Comparison of ENCODE assay signal across 22 cellular contexts in genomic region chr19:13139633-13140311, GRCh38. TPM values are rescaled to one million over a fixed set of nuclear protein-coding genes. Genes with fewer than 3 reads are reported as not detected.
DNase-seq lines count a peak whose midpoint lies in the region; ATAC-seq, FAIRE-seq and TF ChIP-seq lines count a peak whose summit lies in the region.
"Had no signal": no experiment of that assay in that cellular context is flagged by ENCODE, and none has a peak within 500 bp of the region (broad histone marks: within the 10 kb centered on the region; RNA-seq: fewer than 3 reads in every experiment).

No MANE protein-coding gene starts in this region.

- peaks cover 8% of the 10 kb centered on the region for H3F3A ChIP-seq in PC-3 (ENCODE audit: low read length, unreplicated experiment)

- BruUV-seq in HepG2 (replicated peaks; lab: Mats Ljungman, UMichigan) (TSS peak; percentile 51), PC-3 (replicated peaks; lab: Mats Ljungman, UMichigan) (TSS peak; percentile 26), mammary epithelial cell (replicated peaks; lab: Mats Ljungman, UMichigan) (TSS peak; percentile 24)

- H3K9ac ChIP-seq in HepG2 (ENCODE audit: insufficient read depth, low read depth, low read length) = no peak overlapping the region
- H3K9ac ChIP-seq in PC-3 (ENCODE audit: low read length) = no peak overlapping the region
- H3K9ac ChIP-seq in mammary epithelial cell (ENCODE audit: insufficient read depth, low read length) = no peak overlapping the region

- H2AFZ ChIP-seq in HepG2 (ENCODE audit: low read length) (no peak overlapping the region), PC-3 (ENCODE audit: low read length) (no peak overlapping the region), mammary epithelial cell (ENCODE audit: low read depth, low read length) (no peak overlapping the region)

- no peak overlapping the region for H3K4me2 ChIP-seq in HepG2 (ENCODE audit: low read depth, low read length)
- no peak overlapping the region for H3K4me2 ChIP-seq in PC-3 (ENCODE audit: low read length)
- no peak overlapping the region for H3K4me2 ChIP-seq in mammary epithelial cell (ENCODE audit: insufficient read depth, low read depth, low read length)

- H3K4me3 Mint-ChIP-seq in stimulated activated memory B cell treated with anti-CD40 and anti-IgM and Interleukin-4, amounts not matched to agents 10 μg/mL and 1 μg/mL and 100 μg/mL, for 72 hours = no peak overlapping the region
- H3K4me3 Mint-ChIP-seq: natural killer cell; stimulated activated naive CD8-positive, alpha-beta T cell treated with anti-CD3 and anti-CD28 coated beads, Interleukin-15, Interleukin-2, amounts not matched to agents 100 ng/mL and 50 ng/mL, for 24 hours had no signal

- H3K4me1 Mint-ChIP-seq in stimulated activated memory B cell treated with anti-CD40 and anti-IgM and Interleukin-4, amounts not matched to agents 10 μg/mL and 1 μg/mL and 100 μg/mL, for 72 hours = no peaks in the 10 kb centered on the region
- H3K4me1 Mint-ChIP-seq: natural killer cell had no signal

- POLR2A ChIA-PET in HepG2 (lab: Yijun Ruan, JAX) = no interaction called here
- POLR2A ChIA-PET in PC-3 (lab: Charles Lee; ENCODE audit: unreplicated experiment) = no interaction called here

- no peaks in the 10 kb centered on the region for H3K9me3 ChIP-seq in HepG2 (ENCODE audit: low read length)
- no peaks in the 10 kb centered on the region for H3K9me3 ChIP-seq in right lobe of liver
- no peaks in the 10 kb centered on the region for H3K9me3 ChIP-seq in PC-3 (ENCODE audit: low read length)
- no peaks in the 10 kb centered on the region for H3K9me3 ChIP-seq in mammary epithelial cell (replicated peaks; ENCODE audit: insufficient read depth, low read length)
- H3K9me3 ChIP-seq: heart right ventricle, prostate gland, tibial nerve had no signal

- H3K4me3 ChIP-seq in HepG2 (replicated peaks in 1 of 3; ENCODE audit: insufficient read depth in 1 of 3, low read depth in 2 of 3, low read length in 3 of 3) (no peak overlapping the region), right lobe of liver (no peak overlapping the region), PC-3 (ENCODE audit: low read length) (no peak overlapping the region), mammary epithelial cell (replicated peaks in 1 of 3; ENCODE audit: insufficient read depth in 1 of 3, low read depth in 2 of 3, low read length in 3 of 3) (no peak overlapping the region)
- H3K4me3 ChIP-seq: heart right ventricle, prostate gland, skin epidermis, tibial nerve had no signal

- H3K4me1 ChIP-seq in HepG2 (ENCODE audit: insufficient read depth, low read length) (peaks cover 9% of the 10 kb centered on the region), right lobe of liver (no peaks in the 10 kb centered on the region), PC-3 (ENCODE audit: insufficient read depth, low read length) (peaks cover 23% of the 10 kb centered on the region), mammary epithelial cell (ENCODE audit: insufficient read depth, low read length) (peaks cover 5% of the 10 kb centered on the region)
- H3K4me1 ChIP-seq: prostate gland had no signal

- dilution Hi-C loops in mammary epithelial cell (cut with HindIII; ENCODE audit: low sequenced_read_pairs) = no loop called here

- ATAC-seq in HepG2 (no peak), right lobe of liver (no peak), PC-3 (no peak), GM18511 (IDR thresholded peaks at IDR 0.05; ENCODE audit: unreplicated experiment) (no peak)
- no peak for ATAC-seq in stimulated activated memory B cell treated with anti-CD40 and anti-IgM and Interleukin-4, amounts not matched to agents 10 μg/mL and 1 μg/mL and 100 μg/mL, for 72 hours
- ATAC-seq: heart right ventricle, natural killer cell had no signal

- H3K36me3 Mint-ChIP-seq in stimulated activated memory B cell treated with anti-CD40 and anti-IgM and Interleukin-4, amounts not matched to agents 10 μg/mL and 1 μg/mL and 100 μg/mL, for 72 hours = peaks cover 32% of the 10 kb centered on the region
- H3K36me3 Mint-ChIP-seq: natural killer cell had no signal

- intact Hi-C loops in HepG2 (cut with micrococcal nuclease; ENCODE audit: unreplicated experiment) (no loop called here), right lobe of liver (cut with DNase I) (no loop called here), PC-3 (cut with micrococcal nuclease) (no loop called here), mammary epithelial cell (cut with micrococcal nuclease) (no loop called here)

- H3K9me2 ChIP-seq in PC-3 (replicated peaks; ENCODE audit: low read length) = no peaks in the 10 kb centered on the region

- H3K27me3 Mint-ChIP-seq in stimulated activated memory B cell treated with anti-CD40 and anti-IgM and Interleukin-4, amounts not matched to agents 10 μg/mL and 1 μg/mL and 100 μg/mL, for 72 hours = no peaks in the 10 kb centered on the region
- H3K27me3 Mint-ChIP-seq: stimulated activated naive CD8-positive, alpha-beta T cell treated with anti-CD3 and anti-CD28 coated beads, Interleukin-15, Interleukin-2, amounts not matched to agents 100 ng/mL and 50 ng/mL, for 24 hours had no signal

- CTCF ChIA-PET in HepG2 (lab: Yijun Ruan, JAX; ENCODE audit: low intra/inter-chr PET ratio, low total read pairs) = no interaction called here
- CTCF ChIA-PET in PC-3 (lab: Charles Lee) = no interaction called here
- CTCF ChIA-PET in mammary epithelial cell (lab: Charles Lee; ENCODE audit: low non-redundant PET) = no interaction called here

- H3K27me3 ChIP-seq in HepG2 (ENCODE audit: control insufficient read depth in 1 of 2, insufficient read depth in 2 of 2, low read length in 2 of 2) = no peaks in the 10 kb centered on the region
- no peaks in the 10 kb centered on the region for H3K27me3 ChIP-seq in right lobe of liver
- H3K27me3 ChIP-seq in PC-3 (ENCODE audit: low read length) = no peaks in the 10 kb centered on the region
- no peaks in the 10 kb centered on the region for H3K27me3 ChIP-seq in mammary epithelial cell (ENCODE audit: insufficient read depth, low read length)
- H3K27me3 ChIP-seq: heart right ventricle, tibial nerve had no signal

- H3K36me3 ChIP-seq in HepG2 (replicated peaks in 1 of 2; ENCODE audit: control insufficient read depth in 1 of 2, insufficient read depth in 2 of 2, low read length in 2 of 2) = peaks cover 27 to 51% of the 10 kb centered on the region in 2 experiments; a peak in 4 of 5 replicates
- peaks cover 0 to 31% (median 7%) of the 10 kb centered on the region in 4 donors for H3K36me3 ChIP-seq in right lobe of liver
- peaks cover 49% of the 10 kb centered on the region; the same call in 1 of the 2 replicates for H3K36me3 ChIP-seq in PC-3 (ENCODE audit: low read depth, low read length)
- H3K36me3 ChIP-seq in mammary epithelial cell (ENCODE audit: insufficient read depth, low read length) = peaks cover 13% of the 10 kb centered on the region
- H3K36me3 ChIP-seq: prostate gland had no signal

- H3K27ac ChIP-seq in HepG2 (ENCODE audit: extremely low read length, insufficient read depth, low read length) (no peak overlapping the region), right lobe of liver (no peak overlapping the region), PC-3 (ENCODE audit: low read length) (no peak overlapping the region), mammary epithelial cell (ENCODE audit: insufficient read depth, low read depth, low read length) (no peak overlapping the region)
- H3K27ac ChIP-seq: prostate gland, tibial nerve had no signal

- no peak for FAIRE-seq in HepG2 (lab: Jason Lieb, UNC)
- FAIRE-seq in frontal cortex (lab: Jason Lieb, UNC) = no peak
- FAIRE-seq: colon, endometrium had no signal

- H3K79me2 ChIP-seq in HepG2 (ENCODE audit: insufficient read depth, low read length) = no peaks in the 10 kb centered on the region
- peaks cover 6% of the 10 kb centered on the region for H3K79me2 ChIP-seq in PC-3 (ENCODE audit: low read length)
- peaks cover 16% of the 10 kb centered on the region for H3K79me2 ChIP-seq in mammary epithelial cell (ENCODE audit: insufficient read depth, low read length)

- no peak for TF ChIP-seq RAD21 in HepG2 (CRISPR knock-in tag; IDR thresholded peaks at IDR 0.05)

- in situ Hi-C loops in HepG2 (cut with HindIII; ENCODE audit: extremely low pct_ligation_motif_present, low pct_unique_long_range_greater_than_20kb) = no loop called here
- in situ Hi-C loops in mammary epithelial cell (cut with MboI; ENCODE audit: low sequenced_read_pairs in 2 of 2) = no loop called here

- 85% methylated on average over 7 of the region's 11 CpGs for WGBS in HepG2 (ENCODE audit: low lambda C conversion rate)
- WGBS in right lobe of liver (ENCODE audit: insufficient coverage, low coverage, low lambda C conversion rate, missing lambda C conversion rate) = 48% methylated on average over 4 of the region's 11 CpGs
- WGBS in mammary epithelial cell (ENCODE audit: low coverage, missing lambda C conversion rate) = 100% methylated on average over 2 of the region's 11 CpGs

- TF ChIP-seq EP300 in HepG2 (IDR thresholded peaks at IDR 0.05; ENCODE audit: low read depth in 2 of 2, low read length in 2 of 2) (no peak), HepG2 (CRISPR knock-in tag; IDR thresholded peaks at IDR 0.05; ENCODE audit: borderline replicate concordance) (no peak)

- no peak for TF ChIP-seq CTCF in HepG2 (CRISPR knock-in tag; IDR thresholded peaks at IDR 0.05)
- no peak for TF ChIP-seq CTCF in right lobe of liver (IDR thresholded peaks at IDR 0.05)
- TF ChIP-seq CTCF in PC-3 (conservative IDR thresholded peaks at IDR 0.05; ENCODE audit: low read depth, low read length) = no peak
- TF ChIP-seq CTCF in mammary epithelial cell (conservative IDR thresholded peaks at IDR 0.05 in 1 of 2, IDR thresholded peaks at IDR 0.05 in 1 of 2; ENCODE audit: extremely low read depth in 1 of 2, insufficient read depth in 1 of 2, low read depth in 1 of 2, low read length in 2 of 2) = no peak

- no peaks in the 10 kb centered on the region for H3K9me3 Mint-ChIP-seq in stimulated activated memory B cell treated with anti-CD40 and anti-IgM and Interleukin-4, amounts not matched to agents 10 μg/mL and 1 μg/mL and 100 μg/mL, for 72 hours
- H3K9me3 Mint-ChIP-seq: natural killer cell; stimulated activated naive CD8-positive, alpha-beta T cell treated with anti-CD3 and anti-CD28 coated beads, Interleukin-15, Interleukin-2, amounts not matched to agents 100 ng/mL and 50 ng/mL, for 24 hours had no signal

- no peak for TF ChIP-seq POLR2A in HepG2 (IDR thresholded peaks at IDR 0.05; ENCODE audit: insufficient read depth in 1 of 2, low read depth in 2 of 2, low read length in 2 of 2)
- TF ChIP-seq POLR2A in right lobe of liver (IDR thresholded peaks at IDR 0.05) = no peak

- H4K20me1 ChIP-seq in HepG2 (ENCODE audit: insufficient read depth, low read length) (no peaks in the 10 kb centered on the region), PC-3 (ENCODE audit: low read length) (no peaks in the 10 kb centered on the region), mammary epithelial cell (ENCODE audit: insufficient read depth, low read length) (peaks cover 3% of the 10 kb centered on the region)

- no peak for DNase-seq in HepG2 (ENCODE audit: low spot score)
- no peak for DNase-seq in right lobe of liver
- no peak for DNase-seq in PC-3
- no peak for DNase-seq in mammary epithelial cell
- no peak for DNase-seq in frontal cortex (ENCODE audit: low spot score in 2 of 2)
- no peak for DNase-seq in AG08395 (ENCODE audit: low spot score)
- DNase-seq: activated naive CD4-positive, alpha-beta T cell treated with anti-CD3 and anti-CD28 coated beads, Interleukin-2, amount 50 U/mL, for 16 hours; activated T-cell treated with anti-CD3 and anti-CD28 coated beads, Interleukin-2, amount 50 U/mL, for 1 hour; heart right ventricle; natural killer cell; NCI-H1417 treated with DMSO at 0.1 percent for 48 hours; NCI-H524; stimulated activated CD4-positive, alpha-beta T cell treated with anti-CD3 and anti-CD28 coated beads, Interleukin-2, amount 100 ng/mL, for 24 hours; SW 1271 had no signal

- H3K27ac Mint-ChIP-seq in stimulated activated memory B cell treated with anti-CD40 and anti-IgM and Interleukin-4, amounts not matched to agents 10 μg/mL and 1 μg/mL and 100 μg/mL, for 72 hours = no peak overlapping the region
- H3K27ac Mint-ChIP-seq: natural killer cell; stimulated activated naive CD8-positive, alpha-beta T cell treated with anti-CD3 and anti-CD28 coated beads, Interleukin-15, Interleukin-2, amounts not matched to agents 100 ng/mL and 50 ng/mL, for 24 hours had no signal

RNA-seq across cellular contexts. Expression of gene STX10, which starts 10.4 kb away (rescaled TPM):
- 36.8 and 47.9 TPM in 2 replicates for total RNA-seq in HepG2 (2016; rRNA removed; fragmentation: Illumina TruSeq; extraction: Trizol)
- 56.0 and 67.5 TPM in 2 replicates for total RNA-seq in HepG2 (2016; cell fraction: cytosol; rRNA removed; fragmentation: Illumina TruSeq; extraction: Trizol; ENCODE audit: low read depth)
- total RNA-seq in HepG2 (2016; cell fraction: insoluble cytoplasmic fraction; rRNA removed; fragmentation: Illumina TruSeq; extraction: Trizol) = 33.4 and 50.3 TPM in 2 replicates
- total RNA-seq in HepG2 (2016; cell fraction: membrane; rRNA removed; fragmentation: Illumina TruSeq; extraction: Trizol) = 78.5 and 90.1 TPM in 2 replicates
- total RNA-seq in HepG2 (2016; cell fraction: nucleus; rRNA removed; fragmentation: Illumina TruSeq; extraction: Trizol) = 27.2 and 35.2 TPM in 2 replicates
- 66.4 and 85.5 TPM in 2 replicates for polyA plus RNA-seq in HepG2 (2011; rRNA removed)
- 58.0 and 78.9 TPM in 2 replicates for polyA plus RNA-seq in HepG2 (2011; cell fraction: cytosol; rRNA removed)
- 198 and 219 TPM in 2 replicates for polyA plus RNA-seq in HepG2 (2011; cell fraction: nucleus; rRNA removed)
- polyA plus RNA-seq in HepG2 (2012) = 28.8 and 43.3 TPM in 2 replicates
- polyA plus RNA-seq in HepG2 (2016; cell fraction: cytosol; fragmentation: Illumina TruSeq; extraction: Trizol; ENCODE audit: low read depth) = 79.7 and 89.7 TPM in 2 replicates
- polyA plus RNA-seq in HepG2 (2016; cell fraction: insoluble cytoplasmic fraction; fragmentation: Illumina TruSeq; extraction: Trizol; ENCODE audit: low read depth) = 39.4 and 44.9 TPM in 2 replicates
- polyA plus RNA-seq in HepG2 (2016; cell fraction: membrane; fragmentation: Illumina TruSeq; extraction: Trizol; ENCODE audit: low read depth) = 85.7 and 88.6 TPM in 2 replicates
- 76.5 and 85.3 TPM in 2 replicates for polyA plus RNA-seq in HepG2 (2016; cell fraction: nucleus; fragmentation: Illumina TruSeq; extraction: Trizol; ENCODE audit: insufficient read depth, low read depth)
- polyA minus RNA-seq in HepG2 (2011; rRNA and poly(A)+ RNA removed; ENCODE audit: low replicate concordance) = 37.6 and 153 TPM in 2 replicates
- polyA minus RNA-seq in HepG2 (2011; cell fraction: cytosol; rRNA and poly(A)+ RNA removed) = 11.9 and 14.2 TPM in 2 replicates
- polyA minus RNA-seq in HepG2 (2011; cell fraction: nucleus; rRNA and poly(A)+ RNA removed) = 10.3 and 12.1 TPM in 2 replicates
- total RNA-seq in right lobe of liver = 10 to 100 TPM; 18.2 to 41.5 (median 23.4) TPM
- total RNA-seq in PC-3 (2014; rRNA removed) = 179 and 243 TPM in 2 replicates
- 10 to 100 TPM; 33.7 to 48.0 TPM for total RNA-seq in mammary epithelial cell
- 67.4 TPM for polyA plus RNA-seq in mammary epithelial cell
- polyA minus RNA-seq in mammary epithelial cell = 102 TPM
- total RNA-seq in frontal cortex = 18.3 TPM

RNA-seq across cellular contexts. Expression of gene IER2, which starts 10.4 kb away (rescaled TPM):
- 10.0 and 14.3 TPM in 2 replicates for total RNA-seq in HepG2 (2016; rRNA removed; fragmentation: Illumina TruSeq; extraction: Trizol)
- total RNA-seq in HepG2 (2016; cell fraction: cytosol; rRNA removed; fragmentation: Illumina TruSeq; extraction: Trizol; ENCODE audit: low read depth) = 5.0 and 5.9 TPM in 2 replicates
- total RNA-seq in HepG2 (2016; cell fraction: insoluble cytoplasmic fraction; rRNA removed; fragmentation: Illumina TruSeq; extraction: Trizol) = 8.1 and 16.1 TPM in 2 replicates
- 10.0 and 11.1 TPM in 2 replicates for total RNA-seq in HepG2 (2016; cell fraction: membrane; rRNA removed; fragmentation: Illumina TruSeq; extraction: Trizol)
- total RNA-seq in HepG2 (2016; cell fraction: nucleus; rRNA removed; fragmentation: Illumina TruSeq; extraction: Trizol) = 12.6 and 13.6 TPM in 2 replicates
- 10.1 and 12.9 TPM in 2 replicates for polyA plus RNA-seq in HepG2 (2011; rRNA removed)
- 14.4 and 15.3 TPM in 2 replicates for polyA plus RNA-seq in HepG2 (2011; cell fraction: cytosol; rRNA removed)
- polyA plus RNA-seq in HepG2 (2011; cell fraction: nucleus; rRNA removed) = 84.6 and 97.2 TPM in 2 replicates
- 20.1 and 25.8 TPM in 2 replicates for polyA plus RNA-seq in HepG2 (2012)
- 5.5 and 5.8 TPM in 2 replicates for polyA plus RNA-seq in HepG2 (2016; cell fraction: cytosol; fragmentation: Illumina TruSeq; extraction: Trizol; ENCODE audit: low read depth)
- polyA plus RNA-seq in HepG2 (2016; cell fraction: insoluble cytoplasmic fraction; fragmentation: Illumina TruSeq; extraction: Trizol; ENCODE audit: low read depth) = 17.5 and 22.6 TPM in 2 replicates
- polyA plus RNA-seq in HepG2 (2016; cell fraction: membrane; fragmentation: Illumina TruSeq; extraction: Trizol; ENCODE audit: low read depth) = 9.7 and 9.8 TPM in 2 replicates
- polyA plus RNA-seq in HepG2 (2016; cell fraction: nucleus; fragmentation: Illumina TruSeq; extraction: Trizol; ENCODE audit: insufficient read depth, low read depth) = 39.1 and 40.8 TPM in 2 replicates
- polyA minus RNA-seq in HepG2 (2011; rRNA and poly(A)+ RNA removed; ENCODE audit: low replicate concordance) = 8.1 and 9.7 TPM in 2 replicates
- polyA minus RNA-seq in HepG2 (2011; cell fraction: cytosol; rRNA and poly(A)+ RNA removed) = 7.0 and 7.3 TPM in 2 replicates
- 9.7 and 9.9 TPM in 2 replicates for polyA minus RNA-seq in HepG2 (2011; cell fraction: nucleus; rRNA and poly(A)+ RNA removed)
- 10 to 100 TPM; 19.1 to 86.6 (median 23.8) TPM for total RNA-seq in right lobe of liver
- 155 and 191 TPM in 2 replicates for total RNA-seq in PC-3 (2014; rRNA removed)
- 100 to 1,000 TPM in 1 of 2 donors, 10 to 100 TPM in 1; 16.2 to 108 TPM for total RNA-seq in mammary epithelial cell
- polyA plus RNA-seq in mammary epithelial cell = 42.1 TPM
- polyA minus RNA-seq in mammary epithelial cell = 25.5 TPM
- total RNA-seq in frontal cortex = 9.0 TPM

RNA-seq across cellular contexts. Expression of gene NACC1, which starts 21.7 kb away (rescaled TPM):
- total RNA-seq in HepG2 (2016; rRNA removed; fragmentation: Illumina TruSeq; extraction: Trizol) (31.8 and 46.7 TPM in 2 replicates), right lobe of liver (10 to 100 TPM; 19.2 to 30.3 (median 26.4) TPM), PC-3 (2014; rRNA removed) (266 and 337 TPM in 2 replicates), mammary epithelial cell (100 to 1,000 TPM in 1 of 2 donors, 10 to 100 TPM in 1; 76.2 to 106 TPM), frontal cortex (16.3 TPM)
- 6.8 and 8.2 TPM in 2 replicates for total RNA-seq in HepG2 (2016; cell fraction: cytosol; rRNA removed; fragmentation: Illumina TruSeq; extraction: Trizol; ENCODE audit: low read depth)
- total RNA-seq in HepG2 (2016; cell fraction: insoluble cytoplasmic fraction; rRNA removed; fragmentation: Illumina TruSeq; extraction: Trizol) = 29.7 and 42.3 TPM in 2 replicates
- 37.1 and 38.6 TPM in 2 replicates for total RNA-seq in HepG2 (2016; cell fraction: membrane; rRNA removed; fragmentation: Illumina TruSeq; extraction: Trizol)
- 21.0 and 21.3 TPM in 2 replicates for total RNA-seq in HepG2 (2016; cell fraction: nucleus; rRNA removed; fragmentation: Illumina TruSeq; extraction: Trizol)
- polyA plus RNA-seq in HepG2 (2011; rRNA removed) (42.3 and 55.2 TPM in 2 replicates), mammary epithelial cell (90.9 TPM)
- polyA plus RNA-seq in HepG2 (2011; cell fraction: cytosol; rRNA removed) = 33.3 and 62.6 TPM in 2 replicates
- polyA plus RNA-seq in HepG2 (2011; cell fraction: nucleus; rRNA removed) = 93.5 and 114 TPM in 2 replicates
- 13.2 and 18.2 TPM in 2 replicates for polyA plus RNA-seq in HepG2 (2012)
- 6.3 and 6.7 TPM in 2 replicates for polyA plus RNA-seq in HepG2 (2016; cell fraction: cytosol; fragmentation: Illumina TruSeq; extraction: Trizol; ENCODE audit: low read depth)
- polyA plus RNA-seq in HepG2 (2016; cell fraction: insoluble cytoplasmic fraction; fragmentation: Illumina TruSeq; extraction: Trizol; ENCODE audit: low read depth) = 35.6 and 46.3 TPM in 2 replicates
- 28.2 and 28.5 TPM in 2 replicates for polyA plus RNA-seq in HepG2 (2016; cell fraction: membrane; fragmentation: Illumina TruSeq; extraction: Trizol; ENCODE audit: low read depth)
- 37.4 and 39.4 TPM in 2 replicates for polyA plus RNA-seq in HepG2 (2016; cell fraction: nucleus; fragmentation: Illumina TruSeq; extraction: Trizol; ENCODE audit: insufficient read depth, low read depth)
- 91.1 and 200 TPM in 2 replicates for polyA minus RNA-seq in HepG2 (2011; rRNA and poly(A)+ RNA removed; ENCODE audit: low replicate concordance)
- polyA minus RNA-seq in HepG2 (2011; cell fraction: cytosol; rRNA and poly(A)+ RNA removed) = 45.0 and 58.7 TPM in 2 replicates
- polyA minus RNA-seq in HepG2 (2011; cell fraction: nucleus; rRNA and poly(A)+ RNA removed) = 12.7 and 13.6 TPM in 2 replicates
- polyA minus RNA-seq in mammary epithelial cell = 45.9 TPM

RNA-seq across cellular contexts. Expression of gene TRMT1, which starts 23.2 kb away (rescaled TPM):
- total RNA-seq in HepG2 (2016; rRNA removed; fragmentation: Illumina TruSeq; extraction: Trizol) (27.9 and 44.1 TPM in 2 replicates), right lobe of liver (10 to 100 TPM; 15.0 to 20.5 (median 17.2) TPM), PC-3 (2014; rRNA removed) (91.8 and 117 TPM in 2 replicates), mammary epithelial cell (10 to 100 TPM; 28.7 to 56.2 TPM), frontal cortex (17.9 TPM)
- total RNA-seq in HepG2 (2016; cell fraction: cytosol; rRNA removed; fragmentation: Illumina TruSeq; extraction: Trizol; ENCODE audit: low read depth) = 9.6 and 11.8 TPM in 2 replicates
- total RNA-seq in HepG2 (2016; cell fraction: insoluble cytoplasmic fraction; rRNA removed; fragmentation: Illumina TruSeq; extraction: Trizol) = 23.9 and 45.4 TPM in 2 replicates
- total RNA-seq in HepG2 (2016; cell fraction: membrane; rRNA removed; fragmentation: Illumina TruSeq; extraction: Trizol) = 14.3 and 15.5 TPM in 2 replicates
- 55.3 and 60.2 TPM in 2 replicates for total RNA-seq in HepG2 (2016; cell fraction: nucleus; rRNA removed; fragmentation: Illumina TruSeq; extraction: Trizol)
- polyA plus RNA-seq in HepG2 (2011; rRNA removed) (35.5 and 42.9 TPM in 2 replicates), mammary epithelial cell (39.3 TPM)
- polyA plus RNA-seq in HepG2 (2011; cell fraction: cytosol; rRNA removed) = 16.0 and 24.0 TPM in 2 replicates
- 421 and 529 TPM in 2 replicates for polyA plus RNA-seq in HepG2 (2011; cell fraction: nucleus; rRNA removed)
- 22.9 and 29.0 TPM in 2 replicates for polyA plus RNA-seq in HepG2 (2012)
- polyA plus RNA-seq in HepG2 (2016; cell fraction: cytosol; fragmentation: Illumina TruSeq; extraction: Trizol; ENCODE audit: low read depth) = 9.7 and 9.9 TPM in 2 replicates
- polyA plus RNA-seq in HepG2 (2016; cell fraction: insoluble cytoplasmic fraction; fragmentation: Illumina TruSeq; extraction: Trizol; ENCODE audit: low read depth) = 24.6 and 27.1 TPM in 2 replicates
- polyA plus RNA-seq in HepG2 (2016; cell fraction: membrane; fragmentation: Illumina TruSeq; extraction: Trizol; ENCODE audit: low read depth) = 10.7 and 11.5 TPM in 2 replicates
- polyA plus RNA-seq in HepG2 (2016; cell fraction: nucleus; fragmentation: Illumina TruSeq; extraction: Trizol; ENCODE audit: insufficient read depth, low read depth) = 144 and 171 TPM in 2 replicates
- 61.2 and 61.3 TPM in 2 replicates for polyA minus RNA-seq in HepG2 (2011; rRNA and poly(A)+ RNA removed; ENCODE audit: low replicate concordance)
- polyA minus RNA-seq in HepG2 (2011; cell fraction: cytosol; rRNA and poly(A)+ RNA removed) = 12.5 and 24.5 TPM in 2 replicates
- 44.6 and 48.9 TPM in 2 replicates for polyA minus RNA-seq in HepG2 (2011; cell fraction: nucleus; rRNA and poly(A)+ RNA removed)
- polyA minus RNA-seq in mammary epithelial cell = 66.7 TPM

RNA-seq across cellular contexts. Expression of gene LYL1, which starts 37.1 kb away (rescaled TPM):
- total RNA-seq in HepG2 (2016; rRNA removed; fragmentation: Illumina TruSeq; extraction: Trizol) (0.69 and 0.75 TPM in 2 replicates), right lobe of liver (1 to 10 TPM; 1.1 to 3.7 (median 2.3) TPM), PC-3 (2014; rRNA removed) (3.3 and 12.0 TPM in 2 replicates), mammary epithelial cell (not detected), frontal cortex (2.9 TPM)
- total RNA-seq in HepG2 (2016; cell fraction: cytosol; rRNA removed; fragmentation: Illumina TruSeq; extraction: Trizol; ENCODE audit: low read depth) = 0.79 and 0.91 TPM in 2 replicates
- total RNA-seq in HepG2 (2016; cell fraction: insoluble cytoplasmic fraction; rRNA removed; fragmentation: Illumina TruSeq; extraction: Trizol) = 0.40 and 0.97 TPM in 2 replicates
- total RNA-seq in HepG2 (2016; cell fraction: membrane; rRNA removed; fragmentation: Illumina TruSeq; extraction: Trizol) = 0.74 and 0.90 TPM in 2 replicates
- total RNA-seq in HepG2 (2016; cell fraction: nucleus; rRNA removed; fragmentation: Illumina TruSeq; extraction: Trizol) = 0.31 and 0.75 TPM in 2 replicates
- polyA plus RNA-seq in HepG2 (2011; rRNA removed) (0.72 and 0.92 TPM in 2 replicates), mammary epithelial cell (not detected)
- 0.71 and 1.6 TPM in 2 replicates for polyA plus RNA-seq in HepG2 (2011; cell fraction: cytosol; rRNA removed)
- polyA plus RNA-seq in HepG2 (2011; cell fraction: nucleus; rRNA removed) = 2.0 and 2.6 TPM in 2 replicates
- 0.31 and 0.32 TPM in 2 replicates for polyA plus RNA-seq in HepG2 (2012)
- 0.57 and 0.66 TPM in 2 replicates for polyA plus RNA-seq in HepG2 (2016; cell fraction: cytosol; fragmentation: Illumina TruSeq; extraction: Trizol; ENCODE audit: low read depth)
- 0.51 and 0.59 TPM in 2 replicates for polyA plus RNA-seq in HepG2 (2016; cell fraction: insoluble cytoplasmic fraction; fragmentation: Illumina TruSeq; extraction: Trizol; ENCODE audit: low read depth)
- polyA plus RNA-seq in HepG2 (2016; cell fraction: membrane; fragmentation: Illumina TruSeq; extraction: Trizol; ENCODE audit: low read depth) = 0.76 and 0.86 TPM in 2 replicates
- 0.93 and 1.5 TPM in 2 replicates for polyA plus RNA-seq in HepG2 (2016; cell fraction: nucleus; fragmentation: Illumina TruSeq; extraction: Trizol; ENCODE audit: insufficient read depth, low read depth)
- polyA minus RNA-seq in HepG2 (2011; rRNA and poly(A)+ RNA removed; ENCODE audit: low replicate concordance) = 0.09 and 1.9 TPM in 2 replicates
- polyA minus RNA-seq in HepG2 (2011; cell fraction: cytosol; rRNA and poly(A)+ RNA removed) = 0.49 and 0.70 TPM in 2 replicates
- polyA minus RNA-seq in HepG2 (2011; cell fraction: nucleus; rRNA and poly(A)+ RNA removed) = 0.64 and 1.1 TPM in 2 replicates
- not detected for polyA minus RNA-seq in mammary epithelial cell
